Comparison of ENCODE assay signal across 10 cellular contexts in genomic region chr14:83827383-83827782, GRCh38.
"Had no signal": no experiment of that assay in that cellular context is flagged by ENCODE, and none has a peak within 500 bp of the region (broad histone marks: within the 10 kb centered on the region; RNA-seq: fewer than 3 reads in every experiment).

No MANE protein-coding gene starts in this region.

- H3K27ac ChIP-seq: foreskin keratinocyte, right atrium auricular region, stomach, vagina had no signal

- H3K27me3 ChIP-seq: foreskin keratinocyte, right atrium auricular region, stomach, vagina had no signal

- H3K4me1 ChIP-seq: foreskin keratinocyte, right atrium auricular region, stomach, vagina had no signal

- H3K9me3 ChIP-seq: right atrium auricular region, stomach, vagina had no signal

- H3K36me3 ChIP-seq: right atrium auricular region, stomach, vagina had no signal

- DNase-seq: activated CD4-positive, alpha-beta T cell treated with anti-CD3 and anti-CD28 coated beads, Interleukin-2, amount 10 ng/mL, durations not matched to agents 24 days and 14 days; activated effector memory CD4-positive, alpha-beta T cell treated with Interleukin-2 at 50 U/mL for 16 hours; activated T-cell treated with anti-CD3 and anti-CD28 coated beads, Interleukin-2, amount 50 U/mL, for 1 hour; anterior cingulate cortex; cerebellar nuclear complex; small intestine; stomach had no signal

- H3K4me3 ChIP-seq: stomach, vagina had no signal

- FAIRE-seq: small intestine had no signal
